In the genomic region with DNA sequence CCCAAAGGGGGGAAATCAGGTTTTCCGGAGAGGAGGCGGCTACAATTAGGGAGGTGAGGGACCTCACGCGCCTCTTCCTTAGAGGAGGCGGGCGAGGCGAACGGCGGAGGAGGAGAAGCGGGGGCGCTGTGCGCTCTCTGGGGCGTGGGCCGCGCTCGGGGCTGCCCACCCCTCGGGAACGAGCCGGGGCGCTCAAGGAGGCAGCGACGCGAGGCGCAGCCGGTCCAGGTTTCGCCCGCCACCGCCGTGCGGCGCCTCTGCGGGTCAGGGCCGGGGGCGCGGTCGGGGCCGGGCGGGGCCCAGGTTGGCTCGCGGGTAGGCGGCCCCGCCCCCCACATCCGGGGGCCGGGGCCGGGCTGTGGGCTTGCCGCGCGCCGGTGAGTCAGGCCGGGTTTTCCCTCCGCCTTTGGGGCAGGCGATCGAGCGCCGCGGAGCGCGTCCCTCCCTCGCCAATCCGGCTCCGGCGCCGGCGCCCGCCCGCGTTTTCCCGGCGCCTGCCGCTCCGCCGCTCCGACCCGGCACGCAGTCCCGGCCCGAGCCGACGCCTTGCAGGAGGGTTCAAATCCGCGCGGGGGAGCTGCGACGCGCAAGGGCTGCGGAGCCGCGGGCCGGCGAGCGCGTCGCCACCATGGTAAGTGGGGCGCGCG, we compare ENCODE assay signal across 1 cellular context.
TF ChIP-seq lines count a peak whose summit lies in the region.

A gene with protein sequence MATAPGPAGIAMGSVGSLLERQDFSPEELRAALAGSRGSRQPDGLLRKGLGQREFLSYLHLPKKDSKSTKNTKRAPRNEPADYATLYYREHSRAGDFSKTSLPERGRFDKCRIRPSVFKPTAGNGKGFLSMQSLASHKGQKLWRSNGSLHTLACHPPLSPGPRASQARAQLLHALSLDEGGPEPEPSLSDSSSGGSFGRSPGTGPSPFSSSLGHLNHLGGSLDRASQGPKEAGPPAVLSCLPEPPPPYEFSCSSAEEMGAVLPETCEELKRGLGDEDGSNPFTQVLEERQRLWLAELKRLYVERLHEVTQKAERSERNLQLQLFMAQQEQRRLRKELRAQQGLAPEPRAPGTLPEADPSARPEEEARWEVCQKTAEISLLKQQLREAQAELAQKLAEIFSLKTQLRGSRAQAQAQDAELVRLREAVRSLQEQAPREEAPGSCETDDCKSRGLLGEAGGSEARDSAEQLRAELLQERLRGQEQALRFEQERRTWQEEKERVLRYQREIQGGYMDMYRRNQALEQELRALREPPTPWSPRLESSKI (plus strand): TSS at position 392 of the 647 bp plus-strand sequence. CDS start 6,052 bp downstream, outside the sequence.

TF ChIP-seq in K562, 482 proteins besides CTCF, POLR2A, EP300 and RAD21 (continued from another document and continues in another):
- TF ChIP-seq, protein P1, sequence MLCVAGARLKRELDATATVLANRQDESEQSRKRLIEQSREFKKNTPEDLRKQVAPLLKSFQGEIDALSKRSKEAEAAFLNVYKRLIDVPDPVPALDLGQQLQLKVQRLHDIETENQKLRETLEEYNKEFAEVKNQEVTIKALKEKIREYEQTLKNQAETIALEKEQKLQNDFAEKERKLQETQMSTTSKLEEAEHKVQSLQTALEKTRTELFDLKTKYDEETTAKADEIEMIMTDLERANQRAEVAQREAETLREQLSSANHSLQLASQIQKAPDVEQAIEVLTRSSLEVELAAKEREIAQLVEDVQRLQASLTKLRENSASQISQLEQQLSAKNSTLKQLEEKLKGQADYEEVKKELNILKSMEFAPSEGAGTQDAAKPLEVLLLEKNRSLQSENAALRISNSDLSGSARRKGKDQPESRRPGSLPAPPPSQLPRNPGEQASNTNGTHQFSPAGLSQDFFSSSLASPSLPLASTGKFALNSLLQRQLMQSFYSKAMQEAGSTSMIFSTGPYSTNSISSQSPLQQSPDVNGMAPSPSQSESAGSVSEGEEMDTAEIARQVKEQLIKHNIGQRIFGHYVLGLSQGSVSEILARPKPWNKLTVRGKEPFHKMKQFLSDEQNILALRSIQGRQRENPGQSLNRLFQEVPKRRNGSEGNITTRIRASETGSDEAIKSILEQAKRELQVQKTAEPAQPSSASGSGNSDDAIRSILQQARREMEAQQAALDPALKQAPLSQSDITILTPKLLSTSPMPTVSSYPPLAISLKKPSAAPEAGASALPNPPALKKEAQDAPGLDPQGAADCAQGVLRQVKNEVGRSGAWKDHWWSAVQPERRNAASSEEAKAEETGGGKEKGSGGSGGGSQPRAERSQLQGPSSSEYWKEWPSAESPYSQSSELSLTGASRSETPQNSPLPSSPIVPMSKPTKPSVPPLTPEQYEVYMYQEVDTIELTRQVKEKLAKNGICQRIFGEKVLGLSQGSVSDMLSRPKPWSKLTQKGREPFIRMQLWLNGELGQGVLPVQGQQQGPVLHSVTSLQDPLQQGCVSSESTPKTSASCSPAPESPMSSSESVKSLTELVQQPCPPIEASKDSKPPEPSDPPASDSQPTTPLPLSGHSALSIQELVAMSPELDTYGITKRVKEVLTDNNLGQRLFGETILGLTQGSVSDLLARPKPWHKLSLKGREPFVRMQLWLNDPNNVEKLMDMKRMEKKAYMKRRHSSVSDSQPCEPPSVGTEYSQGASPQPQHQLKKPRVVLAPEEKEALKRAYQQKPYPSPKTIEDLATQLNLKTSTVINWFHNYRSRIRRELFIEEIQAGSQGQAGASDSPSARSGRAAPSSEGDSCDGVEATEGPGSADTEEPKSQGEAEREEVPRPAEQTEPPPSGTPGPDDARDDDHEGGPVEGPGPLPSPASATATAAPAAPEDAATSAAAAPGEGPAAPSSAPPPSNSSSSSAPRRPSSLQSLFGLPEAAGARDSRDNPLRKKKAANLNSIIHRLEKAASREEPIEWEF (CRISPR knock-in tag; IDR thresholded peaks at IDR 0.05), result no peak
- TF ChIP-seq WHSC1 (IDR thresholded peaks at IDR 0.05; ENCODE audit: low read length), result no peak
- TF ChIP-seq CEBPG (CRISPR knock-in tag; IDR thresholded peaks at IDR 0.05), result no peak
- TF ChIP-seq CEBPG (tag; conservative IDR thresholded peaks at IDR 0.05 in 1 of 2, IDR thresholded peaks at IDR 0.05 in 1 of 2), result no peak
- no peak for TF ChIP-seq ZNF384 (IDR thresholded peaks at IDR 0.05; ENCODE audit: low read depth, low read length)
- TF ChIP-seq CBX1 (IDR thresholded peaks at IDR 0.05; ENCODE audit: low read depth), result peak; percentile 71; the same call in 1 of the 2 replicates
- no peak for TF ChIP-seq RFX1 (IDR thresholded peaks at IDR 0.05)
- TF ChIP-seq, protein P2, sequence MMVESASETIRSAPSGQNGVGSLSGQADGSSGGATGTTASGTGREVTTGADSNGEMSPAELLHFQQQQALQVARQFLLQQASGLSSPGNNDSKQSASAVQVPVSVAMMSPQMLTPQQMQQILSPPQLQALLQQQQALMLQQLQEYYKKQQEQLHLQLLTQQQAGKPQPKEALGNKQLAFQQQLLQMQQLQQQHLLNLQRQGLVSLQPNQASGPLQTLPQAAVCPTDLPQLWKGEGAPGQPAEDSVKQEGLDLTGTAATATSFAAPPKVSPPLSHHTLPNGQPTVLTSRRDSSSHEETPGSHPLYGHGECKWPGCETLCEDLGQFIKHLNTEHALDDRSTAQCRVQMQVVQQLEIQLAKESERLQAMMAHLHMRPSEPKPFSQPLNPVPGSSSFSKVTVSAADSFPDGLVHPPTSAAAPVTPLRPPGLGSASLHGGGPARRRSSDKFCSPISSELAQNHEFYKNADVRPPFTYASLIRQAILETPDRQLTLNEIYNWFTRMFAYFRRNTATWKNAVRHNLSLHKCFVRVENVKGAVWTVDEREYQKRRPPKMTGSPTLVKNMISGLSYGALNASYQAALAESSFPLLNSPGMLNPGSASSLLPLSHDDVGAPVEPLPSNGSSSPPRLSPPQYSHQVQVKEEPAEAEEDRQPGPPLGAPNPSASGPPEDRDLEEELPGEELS (CRISPR knock-in tag; IDR thresholded peaks at IDR 0.05; ENCODE audit: borderline replicate concordance), result no peak
- TF ChIP-seq FOXJ2 (tag; IDR thresholded peaks at IDR 0.05), result no peak
- TF ChIP-seq ZNF57 (CRISPR knock-in tag; IDR thresholded peaks at IDR 0.05), result no peak
- TF ChIP-seq, protein P3, sequence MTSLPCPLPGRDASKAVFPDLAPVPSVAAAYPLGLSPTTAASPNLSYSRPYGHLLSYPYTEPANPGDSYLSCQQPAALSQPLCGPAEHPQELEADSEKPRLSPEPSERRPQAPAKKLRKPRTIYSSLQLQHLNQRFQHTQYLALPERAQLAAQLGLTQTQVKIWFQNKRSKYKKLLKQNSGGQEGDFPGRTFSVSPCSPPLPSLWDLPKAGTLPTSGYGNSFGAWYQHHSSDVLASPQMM (CRISPR knock-in tag; IDR thresholded peaks at IDR 0.05), result no peak
- TF ChIP-seq HNRNPL (IDR thresholded peaks at IDR 0.05; ENCODE audit: low read depth, low read length), result no peak; the same call in 1 of the 2 replicates
- no peak for TF ChIP-seq ZNF507 (tag; conservative IDR thresholded peaks at IDR 0.05)
- TF ChIP-seq, protein P4, sequence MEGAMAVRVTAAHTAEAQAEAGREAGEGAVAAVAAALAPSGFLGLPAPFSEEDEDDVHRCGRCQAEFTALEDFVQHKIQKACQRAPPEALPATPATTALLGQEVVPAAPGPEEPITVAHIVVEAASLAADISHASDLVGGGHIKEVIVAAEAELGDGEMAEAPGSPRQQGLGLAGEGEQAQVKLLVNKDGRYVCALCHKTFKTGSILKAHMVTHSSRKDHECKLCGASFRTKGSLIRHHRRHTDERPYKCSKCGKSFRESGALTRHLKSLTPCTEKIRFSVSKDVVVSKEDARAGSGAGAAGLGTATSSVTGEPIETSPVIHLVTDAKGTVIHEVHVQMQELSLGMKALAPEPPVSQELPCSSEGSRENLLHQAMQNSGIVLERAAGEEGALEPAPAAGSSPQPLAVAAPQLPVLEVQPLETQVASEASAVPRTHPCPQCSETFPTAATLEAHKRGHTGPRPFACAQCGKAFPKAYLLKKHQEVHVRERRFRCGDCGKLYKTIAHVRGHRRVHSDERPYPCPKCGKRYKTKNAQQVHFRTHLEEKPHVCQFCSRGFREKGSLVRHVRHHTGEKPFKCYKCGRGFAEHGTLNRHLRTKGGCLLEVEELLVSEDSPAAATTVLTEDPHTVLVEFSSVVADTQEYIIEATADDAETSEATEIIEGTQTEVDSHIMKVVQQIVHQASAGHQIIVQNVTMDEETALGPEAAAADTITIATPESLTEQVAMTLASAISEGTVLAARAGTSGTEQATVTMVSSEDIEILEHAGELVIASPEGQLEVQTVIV (CRISPR knock-in tag; IDR thresholded peaks at IDR 0.05; ENCODE audit: borderline replicate concordance), result no peak
- TF ChIP-seq, protein P5, sequence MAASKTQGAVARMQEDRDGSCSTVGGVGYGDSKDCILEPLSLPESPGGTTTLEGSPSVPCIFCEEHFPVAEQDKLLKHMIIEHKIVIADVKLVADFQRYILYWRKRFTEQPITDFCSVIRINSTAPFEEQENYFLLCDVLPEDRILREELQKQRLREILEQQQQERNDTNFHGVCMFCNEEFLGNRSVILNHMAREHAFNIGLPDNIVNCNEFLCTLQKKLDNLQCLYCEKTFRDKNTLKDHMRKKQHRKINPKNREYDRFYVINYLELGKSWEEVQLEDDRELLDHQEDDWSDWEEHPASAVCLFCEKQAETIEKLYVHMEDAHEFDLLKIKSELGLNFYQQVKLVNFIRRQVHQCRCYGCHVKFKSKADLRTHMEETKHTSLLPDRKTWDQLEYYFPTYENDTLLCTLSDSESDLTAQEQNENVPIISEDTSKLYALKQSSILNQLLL (CRISPR knock-in tag; IDR thresholded peaks at IDR 0.05; ENCODE audit: borderline replicate concordance), result no peak
- no peak for TF ChIP-seq NCOR1 (IDR thresholded peaks at IDR 0.05)
- TF ChIP-seq, protein P6, sequence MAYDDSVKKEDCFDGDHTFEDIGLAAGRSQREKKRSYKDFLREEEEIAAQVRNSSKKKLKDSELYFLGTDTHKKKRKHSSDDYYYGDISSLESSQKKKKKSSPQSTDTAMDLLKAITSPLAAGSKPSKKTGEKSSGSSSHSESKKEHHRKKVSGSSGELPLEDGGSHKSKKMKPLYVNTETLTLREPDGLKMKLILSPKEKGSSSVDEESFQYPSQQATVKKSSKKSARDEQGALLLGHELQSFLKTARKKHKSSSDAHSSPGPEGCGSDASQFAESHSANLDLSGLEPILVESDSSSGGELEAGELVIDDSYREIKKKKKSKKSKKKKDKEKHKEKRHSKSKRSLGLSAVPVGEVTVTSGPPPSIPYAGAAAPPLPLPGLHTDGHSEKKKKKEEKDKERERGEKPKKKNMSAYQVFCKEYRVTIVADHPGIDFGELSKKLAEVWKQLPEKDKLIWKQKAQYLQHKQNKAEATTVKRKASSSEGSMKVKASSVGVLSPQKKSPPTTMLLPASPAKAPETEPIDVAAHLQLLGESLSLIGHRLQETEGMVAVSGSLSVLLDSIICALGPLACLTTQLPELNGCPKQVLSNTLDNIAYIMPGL (CRISPR knock-in tag; IDR thresholded peaks at IDR 0.05), result 0 out of 2 replicates have a peak, but pooled peaks have one; percentile 53
- no peak for TF ChIP-seq NR2C2 (CRISPR knock-in tag; IDR thresholded peaks at IDR 0.05)
- TF ChIP-seq NR2C2 (tag; IDR thresholded peaks at IDR 0.05), result peak; percentile 81
- TF ChIP-seq KDM5B (IDR thresholded peaks at IDR 0.05; ENCODE audit: insufficient replicate concordance, low read depth, low read length), result peak; percentile 31
- no peak for TF ChIP-seq LEF1 (IDR thresholded peaks at IDR 0.05)
- TF ChIP-seq, protein P7, sequence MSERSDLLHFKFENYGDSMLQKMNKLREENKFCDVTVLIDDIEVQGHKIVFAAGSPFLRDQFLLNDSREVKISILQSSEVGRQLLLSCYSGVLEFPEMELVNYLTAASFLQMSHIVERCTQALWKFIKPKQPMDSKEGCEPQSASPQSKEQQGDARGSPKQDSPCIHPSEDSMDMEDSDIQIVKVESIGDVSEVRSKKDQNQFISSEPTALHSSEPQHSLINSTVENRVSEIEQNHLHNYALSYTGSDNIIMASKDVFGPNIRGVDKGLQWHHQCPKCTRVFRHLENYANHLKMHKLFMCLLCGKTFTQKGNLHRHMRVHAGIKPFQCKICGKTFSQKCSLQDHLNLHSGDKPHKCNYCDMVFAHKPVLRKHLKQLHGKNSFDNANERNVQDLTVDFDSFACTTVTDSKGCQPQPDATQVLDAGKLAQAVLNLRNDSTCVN (CRISPR knock-in tag; IDR thresholded peaks at IDR 0.05), result no peak
- no peak for TF ChIP-seq ETV6 (IDR thresholded peaks at IDR 0.05; ENCODE audit: borderline replicate concordance in 1 of 2, low read depth in 2 of 2, low read length in 1 of 2)
- TF ChIP-seq ETV6 (CRISPR knock-in tag; IDR thresholded peaks at IDR 0.05; ENCODE audit: borderline replicate concordance), result no peak
- TF ChIP-seq, protein P8, sequence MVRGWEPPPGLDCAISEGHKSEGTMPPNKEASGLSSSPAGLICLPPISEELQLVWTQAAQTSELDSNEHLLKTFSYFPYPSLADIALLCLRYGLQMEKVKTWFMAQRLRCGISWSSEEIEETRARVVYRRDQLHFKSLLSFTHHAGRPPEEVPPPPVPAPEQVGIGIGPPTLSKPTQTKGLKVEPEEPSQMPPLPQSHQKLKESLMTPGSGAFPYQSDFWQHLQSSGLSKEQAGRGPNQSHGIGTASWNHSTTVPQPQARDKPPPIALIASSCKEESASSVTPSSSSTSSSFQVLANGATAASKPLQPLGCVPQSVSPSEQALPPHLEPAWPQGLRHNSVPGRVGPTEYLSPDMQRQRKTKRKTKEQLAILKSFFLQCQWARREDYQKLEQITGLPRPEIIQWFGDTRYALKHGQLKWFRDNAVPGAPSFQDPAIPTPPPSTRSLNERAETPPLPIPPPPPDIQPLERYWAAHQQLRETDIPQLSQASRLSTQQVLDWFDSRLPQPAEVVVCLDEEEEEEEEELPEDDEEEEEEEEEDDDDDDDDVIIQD (CRISPR knock-in tag; IDR thresholded peaks at IDR 0.05), result no peak
- peak; percentile 48; the same call in 1 of the 2 replicates for TF ChIP-seq PHF8 (IDR thresholded peaks at IDR 0.05; ENCODE audit: borderline replicate concordance, low read length)
- TF ChIP-seq HDAC2 (IDR thresholded peaks at IDR 0.05), result no peak
- TF ChIP-seq CAMTA2 (CRISPR knock-in tag; conservative IDR thresholded peaks at IDR 0.05), result no peak
- TF ChIP-seq ZEB2 (IDR thresholded peaks at IDR 0.05), result no peak
- no peak for TF ChIP-seq NCOA6 (IDR thresholded peaks at IDR 0.05)
- TF ChIP-seq NFYB (IDR thresholded peaks at IDR 0.05; ENCODE audit: extremely low read depth, insufficient read length), result no peak
- TF ChIP-seq ZFP36 (IDR thresholded peaks at IDR 0.05; ENCODE audit: low read depth, low read length, partially characterized antibody), result no peak
- TF ChIP-seq ZNF583 (CRISPR knock-in tag; IDR thresholded peaks at IDR 0.05), result no peak
- TF ChIP-seq, protein P9, sequence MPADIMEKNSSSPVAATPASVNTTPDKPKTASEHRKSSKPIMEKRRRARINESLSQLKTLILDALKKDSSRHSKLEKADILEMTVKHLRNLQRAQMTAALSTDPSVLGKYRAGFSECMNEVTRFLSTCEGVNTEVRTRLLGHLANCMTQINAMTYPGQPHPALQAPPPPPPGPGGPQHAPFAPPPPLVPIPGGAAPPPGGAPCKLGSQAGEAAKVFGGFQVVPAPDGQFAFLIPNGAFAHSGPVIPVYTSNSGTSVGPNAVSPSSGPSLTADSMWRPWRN (IDR thresholded peaks at IDR 0.05; ENCODE audit: low read depth), result no peak
